In genomic region chr2:47152803-47153202, GRCh38 we compare ENCODE assay signal across 34 cellular contexts. TPM values are rescaled to one million over a fixed set of nuclear protein-coding genes. Genes with fewer than 3 reads are reported as not detected.
"Had no signal": no experiment of that assay in that cellular context is flagged by ENCODE, and none has a peak within 500 bp of the region (broad histone marks: within the 10 kb centered on the region; RNA-seq: fewer than 3 reads in every experiment).

No MANE protein-coding gene starts in this region.

- ATAC-seq: activated naive CD8-positive, alpha-beta T cell treated with anti-CD3 and anti-CD28 coated beads, Interleukin-2, amount 50 U/mL, for 24 hours; activated T-cell treated with anti-CD3 and anti-CD28 coated beads, Interleukin-2, amount 50 U/mL, for 4 hours; Panc1; SK-N-SH treated with all-trans-retinoic acid at 6 μM for 48 hours had no signal

- H3K4me3 Mint-ChIP-seq: activated B cell treated with CpG ODN at 0.5 μM for 24 hours; activated CD4-positive, alpha-beta memory T cell treated with anti-CD3 and anti-CD28 coated beads for 36 hours; activated naive CD4-positive, alpha-beta T cell treated with anti-CD3 and anti-CD28 coated beads, Interleukin-2, amount 10 ng/mL, durations not matched to agents 7 days and 5 days; activated naive CD8-positive, alpha-beta T cell; activated naive CD8-positive, alpha-beta T cell treated with anti-CD3 and anti-CD28 coated beads, Interleukin-2, amount 50 U/mL, for 24 hours; activated T-cell treated with anti-CD3 and anti-CD28 coated beads, Interleukin-2, amount 50 U/mL, for 4 hours; brain had no signal

- H3K27me3 Mint-ChIP-seq: activated B cell treated with CpG ODN at 0.5 μM for 24 hours; activated CD4-positive, alpha-beta memory T cell treated with anti-CD3 and anti-CD28 coated beads for 36 hours; activated naive CD4-positive, alpha-beta T cell treated with anti-CD3 and anti-CD28 coated beads, Interleukin-2, amount 10 ng/mL, durations not matched to agents 7 days and 5 days; activated naive CD8-positive, alpha-beta T cell; activated naive CD8-positive, alpha-beta T cell treated with anti-CD3 and anti-CD28 coated beads, Interleukin-2, amount 50 U/mL, for 24 hours; brain had no signal

- H3K4me1 Mint-ChIP-seq: brain had no signal

- H3K9me3 Mint-ChIP-seq: activated naive CD4-positive, alpha-beta T cell treated with anti-CD3 and anti-CD28 coated beads, Interleukin-2, amount 10 ng/mL, durations not matched to agents 7 days and 5 days; activated naive CD8-positive, alpha-beta T cell treated with anti-CD3 and anti-CD28 coated beads, Interleukin-2, amount 50 U/mL, for 24 hours; activated T-cell treated with anti-CD3 and anti-CD28 coated beads, Interleukin-2, amount 50 U/mL, for 4 hours; brain had no signal

- DNase-seq: activated B cell treated with CpG ODN at 0.5 μM for 24 hours; activated CD4-positive, alpha-beta memory T cell treated with anti-CD3 and anti-CD28 coated beads for 36 hours; activated CD4-positive, alpha-beta T cell treated with anti-CD3 and anti-CD28 coated beads for 4 hours; activated CD4-positive, alpha-beta T cell treated with anti-CD3 and anti-CD28 coated beads, Interleukin-2, amount 50 U/mL, for 1 hour; activated CD4-positive, CD25-positive, alpha-beta regulatory T cell treated with anti-CD3 and anti-CD28 coated beads, Interleukin-2, amount 50 U/mL, for 72 hours; activated CD8-positive, alpha-beta memory T cell treated with anti-CD3 and anti-CD28 coated beads, Interleukin-2, amount 50 U/mL, for 4 hours; activated effector memory CD4-positive, alpha-beta T cell treated with Interleukin-2 at 50 U/mL for 16 hours; activated naive CD4-positive, alpha-beta T cell treated with anti-CD3 and anti-CD28 coated beads, Interleukin-2, amount 10 ng/mL, durations not matched to agents 7 days and 5 days; activated naive CD8-positive, alpha-beta T cell treated with anti-CD3 and anti-CD28 coated beads, Interleukin-2, amount 50 U/mL, for 24 hours; activated T-cell treated with anti-CD3 and anti-CD28 coated beads for 4 hours; activated T-cell treated with anti-CD3 and anti-CD28 coated beads, Interleukin-2, amount 50 U/mL, for 4 hours; anterior cingulate cortex; caudate nucleus; cerebellar nuclear complex; cortex of kidney; MG63; NCI-H1048; NCI-H1105 treated with DMSO at 0.1 percent for 48 hours; NCI-H1436 treated with DMSO at 0.1 percent for 48 hours; NCI-H1694 treated with DMSO at 0.1 percent for 48 hours; NCI-H2029; NCI-H345; NCI-H526; NCI-H748 treated with DMSO at 0.1 percent for 48 hours; NK-92 treated with Interleukin-12 subunit alpha and Interleukin-12 subunit beta, amount 100 ng/mL, for 24 hours; SHP77; SW 1271; T1000 had no signal

- H3K27ac Mint-ChIP-seq: activated B cell treated with CpG ODN at 0.5 μM for 24 hours; activated CD4-positive, alpha-beta memory T cell treated with anti-CD3 and anti-CD28 coated beads for 36 hours; activated naive CD4-positive, alpha-beta T cell treated with anti-CD3 and anti-CD28 coated beads, Interleukin-2, amount 10 ng/mL, durations not matched to agents 7 days and 5 days; activated naive CD8-positive, alpha-beta T cell; activated naive CD8-positive, alpha-beta T cell treated with anti-CD3 and anti-CD28 coated beads, Interleukin-2, amount 50 U/mL, for 24 hours; brain had no signal

RNA-seq across cellular contexts. Expression of gene STPG4, which starts 2.3 kb away (rescaled TPM):
- total RNA-seq: activated CD4-positive, alpha-beta memory T cell treated with anti-CD3 and anti-CD28 coated beads for 36 hours; activated T-cell treated with anti-CD3 and anti-CD28 coated beads, Interleukin-2, amount 50 U/mL, for 4 hours; NCI-H460; RPMI7951 had no signal
